ENCODE assay signal across 1 cellular context in genomic region chr5:138155977-138156376, GRCh38. TPM values are rescaled to one million over a fixed set of nuclear protein-coding genes. Genes with fewer than 3 reads are reported as not detected.
"Had no signal": no experiment of that assay in that cellular context is flagged by ENCODE, and none has a peak within 500 bp of the region (broad histone marks: within the 10 kb centered on the region; RNA-seq: fewer than 3 reads in every experiment).

No MANE protein-coding gene starts in this region.

RNA-seq across cellular contexts. Expression of gene NME5, which starts 16.7 kb away (rescaled TPM):
- total RNA-seq: MCF 10A had no signal
